19 cellular contexts compared by ENCODE assay signal in genomic region chr6:8859501-8859900, GRCh38.
A peak's percentile ranks its signal among the peaks of the same experiment; 100 is the strongest.
DNase-seq lines count a peak whose midpoint lies in the region; ATAC-seq lines count a peak whose summit lies in the region.
"Had no signal": no experiment of that assay in that cellular context is flagged by ENCODE, and none has a peak within 500 bp of the region (broad histone marks: within the 10 kb centered on the region; RNA-seq: fewer than 3 reads in every experiment).

No MANE protein-coding gene starts in this region.

- H3K9me3 ChIP-seq in mesenchymal stem cell (ENCODE audit: control insufficient read depth, low read length), result peaks cover 2% of the 10 kb centered on the region

- H4K91ac ChIP-seq in mesenchymal stem cell (ENCODE audit: low read length), result no peak overlapping the region

- no peak overlapping the region for H2AK5ac ChIP-seq in mesenchymal stem cell (ENCODE audit: low read length, severe bottlenecking)

- WGBS in urinary bladder, result 77% methylated on average over 3 of the region's 3 CpGs
- 80% methylated on average over 1 of the region's 3 CpGs for WGBS in mesenchymal stem cell

- no peak overlapping the region for H3K23ac ChIP-seq in mesenchymal stem cell (ENCODE audit: low read length in 2 of 2)

- H2AFZ ChIP-seq in mesenchymal stem cell (ENCODE audit: low read depth, low read length), result no peak overlapping the region

- H4K8ac ChIP-seq in mesenchymal stem cell (ENCODE audit: low read length), result no peak overlapping the region

- H3K27ac ChIP-seq in urinary bladder (ENCODE audit: low read depth) (peak overlapping the region; percentile 10), mesenchymal stem cell (ENCODE audit: low read length, poor library complexity, severe bottlenecking) (no peak overlapping the region)
- H3K27ac ChIP-seq: C4-2B, KMS-11, RWPE1 had no signal

- no peak overlapping the region for H2BK12ac ChIP-seq in mesenchymal stem cell (ENCODE audit: low read length in 2 of 2)

- DNase-seq in H4 (ENCODE audit: low spot score) (peak; percentile 81), astrocyte of the hippocampus (ENCODE audit: low read depth, low spot score) (peak; percentile 61), foreskin melanocyte (peak; percentile 42), mesenchymal stem cell (no peak), NCI-H2081 (lab: John Stamatoyannopoulos, UW) (no peak), activated T-cell treated with anti-CD3 and anti-CD28 coated beads for 4 hours (no peak)
- DNase-seq: ACHN, DMS 273 treated with DMSO at 0.1 percent for 48 hours, NCI-H1417 treated with DMSO at 0.1 percent for 48 hours, NCI-H2029, NCI-H2171, NCI-H526, PC-3, SIG-M5 had no signal

- H2BK15ac ChIP-seq in mesenchymal stem cell (ENCODE audit: low read depth, poor library complexity, severe bottlenecking), result no peak overlapping the region

- H3K9ac ChIP-seq in mesenchymal stem cell (ENCODE audit: low read length), result no peak overlapping the region
- H3K9ac ChIP-seq: KMS-11 had no signal

- no peaks in the 10 kb centered on the region for H3K79me1 ChIP-seq in mesenchymal stem cell (replicated peaks; ENCODE audit: low read length, poor library complexity, severe bottlenecking)

- ATAC-seq in HG02623 (IDR thresholded peaks at IDR 0.05; ENCODE audit: unreplicated experiment), result no peak
- ATAC-seq: PC-3 had no signal

- no peaks in the 10 kb centered on the region for H3K36me3 ChIP-seq in urinary bladder (ENCODE audit: insufficient read depth)
- no peaks in the 10 kb centered on the region for H3K36me3 ChIP-seq in mesenchymal stem cell (ENCODE audit: control insufficient read depth in 1 of 2, insufficient read depth in 2 of 2, low read depth in 1 of 2, low read length in 2 of 2)

- H3K14ac ChIP-seq in mesenchymal stem cell (ENCODE audit: low read length in 2 of 2), result no peak overlapping the region

- no peak overlapping the region for H3K4me3 ChIP-seq in urinary bladder (ENCODE audit: low read depth, low read length)
- H3K4me3 ChIP-seq in mesenchymal stem cell (ENCODE audit: insufficient read depth in 1 of 2, low read depth in 1 of 2, low read length in 2 of 2), result no peak overlapping the region

- H3K18ac ChIP-seq in mesenchymal stem cell (ENCODE audit: low read depth in 1 of 2, low read length in 2 of 2), result no peak overlapping the region

- H3K4me1 ChIP-seq in urinary bladder (ENCODE audit: insufficient read depth) (no peaks in the 10 kb centered on the region), mesenchymal stem cell (ENCODE audit: control insufficient read depth, insufficient read depth, low read depth, low read length) (no peaks in the 10 kb centered on the region)

- H3K27me3 ChIP-seq in mesenchymal stem cell (ENCODE audit: control insufficient read depth in 1 of 2, insufficient read depth in 1 of 2, low read length in 2 of 2), result no peaks in the 10 kb centered on the region

- no peak overlapping the region for H3K4ac ChIP-seq in mesenchymal stem cell (ENCODE audit: low read depth in 1 of 2, low read length in 2 of 2)

- H2BK5ac ChIP-seq in mesenchymal stem cell (ENCODE audit: low read depth, low read length, poor library complexity, severe bottlenecking), result no peak overlapping the region

- no peak overlapping the region for H2BK120ac ChIP-seq in mesenchymal stem cell (ENCODE audit: low read depth, low read length)

- no peak overlapping the region for H3K4me2 ChIP-seq in mesenchymal stem cell (ENCODE audit: low read length, poor library complexity, severe bottlenecking)
- H3K4me2 ChIP-seq: KMS-11 had no signal

Comparison
In these comparisons a context has a peak if more than half of its experiments do, and no peak if none do; other contexts are left out.
1. DNase-seq: peak in H4 (single experiment), astrocyte of the hippocampus (single experiment) and foreskin melanocyte (single experiment); none in mesenchymal stem cell (single experiment), NCI-H2081 (0 of 2) and activated T-cell treated with anti-CD3 and anti-CD28 coated beads for 4 hours (single experiment).